ENCODE assay signal across 23 cellular contexts in genomic region chr13:77431449-77431848, GRCh38.
"Had no signal": no experiment of that assay in that cellular context is flagged by ENCODE, and none has a peak within 500 bp of the region (broad histone marks: within the 10 kb centered on the region; RNA-seq: fewer than 3 reads in every experiment).

No MANE protein-coding gene starts in this region.

- H3K4me3 ChIP-seq: breast epithelium, coronary artery, esophagus squamous epithelium, gastroesophageal sphincter, left ventricle myocardium inferior, thyroid gland, upper lobe of right lung had no signal

- H3K4me1 ChIP-seq: breast epithelium, esophagus squamous epithelium, gastroesophageal sphincter, left ventricle myocardium inferior, thyroid gland, upper lobe of right lung had no signal

- H3K27me3 ChIP-seq: breast epithelium, esophagus squamous epithelium, gastroesophageal sphincter, thyroid gland, upper lobe of right lung had no signal

- DNase-seq: activated CD4-positive, alpha-beta T cell treated with anti-CD3 and anti-CD28 coated beads for 36 hours; activated CD4-positive, alpha-beta T cell treated with anti-CD3 and anti-CD28 coated beads, Interleukin-2, amount 50 U/mL, for 48 hours; activated naive CD4-positive, alpha-beta T cell treated with Interleukin-2 at 50 U/mL for 16 hours; activated naive CD8-positive, alpha-beta T cell treated with anti-CD3 and anti-CD28 coated beads for 36 hours; activated T-cell treated with anti-CD3 and anti-CD28 coated beads, Interleukin-2, amount 50 U/mL, for 48 hours; cerebellar nuclear complex; endodermal cell; esophagus squamous epithelium; head of caudate nucleus; hypothalamus; left ventricle myocardium inferior; naive thymus-derived CD8-positive, alpha-beta T cell; small intestine; stimulated activated CD4-positive, alpha-beta T cell treated with anti-CD3 and anti-CD28 coated beads, Interleukin-2, amount 100 ng/mL, for 24 hours; stimulated activated naive CD4-positive, alpha-beta T cell; T1000; thyroid gland; upper lobe of right lung had no signal

- H3K27ac ChIP-seq: breast epithelium, coronary artery, esophagus squamous epithelium, gastroesophageal sphincter, left ventricle myocardium inferior, thyroid gland, upper lobe of right lung had no signal

- H3K36me3 ChIP-seq: breast epithelium, esophagus squamous epithelium, gastroesophageal sphincter, left ventricle myocardium inferior, thyroid gland, upper lobe of right lung had no signal

- ATAC-seq: activated CD4-positive, alpha-beta T cell treated with anti-CD3 and anti-CD28 coated beads for 36 hours; gastroesophageal sphincter; naive thymus-derived CD8-positive, alpha-beta T cell; sciatic nerve; upper lobe of right lung; WTC11 had no signal

- H3K9me3 ChIP-seq: breast epithelium, esophagus squamous epithelium, gastroesophageal sphincter, left ventricle myocardium inferior, thyroid gland, upper lobe of right lung had no signal
